8 cellular contexts compared by ENCODE assay signal in the genomic region with DNA sequence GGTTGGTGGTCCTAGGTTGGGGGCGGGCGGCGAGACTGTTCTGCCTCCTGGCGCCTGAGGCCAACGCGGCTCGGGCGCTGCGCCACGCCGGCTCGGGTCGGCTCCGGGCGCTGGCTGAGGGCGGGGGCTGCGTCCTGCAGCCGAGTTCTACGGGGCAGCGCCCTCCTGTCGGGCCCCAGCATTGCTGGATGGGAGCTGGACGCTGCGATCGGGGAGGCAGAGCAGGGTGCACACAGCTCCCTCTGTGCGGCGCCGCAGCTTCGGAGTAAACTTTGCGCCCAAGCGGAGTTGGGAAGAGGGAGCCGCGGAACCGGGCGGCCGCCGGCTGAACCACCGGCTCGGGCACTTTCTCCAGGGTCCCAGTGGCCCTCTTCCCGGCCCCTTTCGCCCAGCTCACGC. TPM values are rescaled to one million over a fixed set of nuclear protein-coding genes. Genes with fewer than 3 reads are reported as not detected.
DNase-seq lines count a peak whose midpoint lies in the region; ATAC-seq and TF ChIP-seq lines count a peak whose summit lies in the region.

No MANE protein-coding gene starts in this region.

- peaks cover 44 to 64% (median 54%) of the 10 kb centered on the region in 3 donors for H3K4me1 Mint-ChIP-seq in naive B cell

- no peak for TF ChIP-seq CTCF in epithelial cell of esophagus (IDR thresholded peaks at IDR 0.05; ENCODE audit: insufficient read depth, low read depth, low read length, missing control alignments)

- peaks cover 0 to 15% (median 2%) of the 10 kb centered on the region in 7 donors for H3K9me3 Mint-ChIP-seq in naive B cell

- H3K4me3 ChIP-seq in epithelial cell of esophagus (ENCODE audit: low read length): peak overlapping the region; percentile 29

- H3K27me3 Mint-ChIP-seq in naive B cell: peaks cover 66 to 90% (median 90%) of the 10 kb centered on the region in 3 donors

- peak overlapping the region in 7 of 8 donors; percentile 53 to 93 (median 86) for H3K4me3 Mint-ChIP-seq in naive B cell

- no peak overlapping the region for H3K27ac Mint-ChIP-seq in naive B cell

- ATAC-seq in naive B cell (ENCODE audit: low read depth in 2 of 2) (peak in 1 of 2 donors; percentile 14), HG03039 (IDR thresholded peaks at IDR 0.05; ENCODE audit: unreplicated experiment) (no peak), GM18861 (IDR thresholded peaks at IDR 0.05; ENCODE audit: unreplicated experiment) (no peak)

- H3K36me3 Mint-ChIP-seq in naive B cell: peaks cover 0 to 9% of the 10 kb centered on the region in 2 donors

- DNase-seq in AG20443 (ENCODE audit: low spot score): peak; percentile 68
- DNase-seq in HuH-7.5 (ENCODE audit: low spot score): peak; percentile 73
- peak; percentile 35 for DNase-seq in epithelial cell of esophagus (ENCODE audit: low read depth)
- DNase-seq in naive B cell: no peak
- no peak for DNase-seq in MV-4-11 (lab: John Stamatoyannopoulos, UW)
- DNase-seq in putamen (ENCODE audit: low spot score): no peak

RNA-seq across cellular contexts. Expression of gene PRDM6, which starts 0.5 kb away (rescaled TPM):
- not detected for polyA plus RNA-seq in naive B cell (ENCODE audit: low read depth in 6 of 6)

RNA-seq across cellular contexts. Expression of gene PPIC, which starts 53.0 kb away (rescaled TPM):
- not detected for polyA plus RNA-seq in naive B cell (ENCODE audit: low read depth in 6 of 6)

Comparison
In these comparisons a context has a peak if more than half of its experiments do, and no peak if none do; other contexts are left out.
1. DNase-seq: peak in AG20443 (single experiment), HuH-7.5 (single experiment) and epithelial cell of esophagus (single experiment); none in naive B cell (single experiment), MV-4-11 (single experiment) and putamen (single experiment).